ENCODE assay signal across 22 cellular contexts in the genomic region with DNA sequence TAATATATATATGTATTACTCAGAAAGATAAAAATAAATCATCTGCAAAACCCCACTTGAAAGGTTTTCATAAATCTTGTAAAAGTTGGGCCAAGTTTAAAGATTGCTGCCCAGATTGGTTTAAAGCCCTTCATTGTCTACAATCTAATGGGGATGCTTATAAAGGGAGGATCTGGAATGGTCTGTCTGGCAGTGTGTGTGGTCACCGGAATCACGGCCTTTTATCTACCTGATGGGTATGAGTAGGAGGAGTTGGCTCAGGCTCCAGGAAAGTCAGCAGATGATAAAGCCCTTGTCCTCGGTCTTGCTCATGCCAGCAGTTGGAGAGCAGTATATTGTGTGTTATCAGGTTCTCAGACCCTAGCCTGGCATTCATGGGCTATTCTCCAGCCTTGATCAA.
DNase-seq lines count a peak whose midpoint lies in the region; FAIRE-seq and TF ChIP-seq lines count a peak whose summit lies in the region.
"Had no signal": no experiment of that assay in that cellular context is flagged by ENCODE, and none has a peak within 500 bp of the region (broad histone marks: within the 10 kb centered on the region; RNA-seq: fewer than 3 reads in every experiment).

No MANE protein-coding gene starts in this region.

- H3K27me3 Mint-ChIP-seq in astrocyte (ENCODE audit: low read depth, unreplicated experiment): no peaks in the 10 kb centered on the region
- H3K27me3 Mint-ChIP-seq in mesothelial cell of epicardium (ENCODE audit: low read depth): no peaks in the 10 kb centered on the region

- H3K36me3 Mint-ChIP-seq in astrocyte (ENCODE audit: low read depth, unreplicated experiment): no peaks in the 10 kb centered on the region
- H3K36me3 Mint-ChIP-seq in mesothelial cell of epicardium: peaks cover 14% of the 10 kb centered on the region
- H3K36me3 Mint-ChIP-seq: CD8-positive, alpha-beta memory T cell had no signal

- H3K79me2 ChIP-seq in astrocyte (ENCODE audit: insufficient read depth, low read length): no peaks in the 10 kb centered on the region

- H3K9me3 Mint-ChIP-seq in astrocyte (ENCODE audit: unreplicated experiment) (peaks cover 6% of the 10 kb centered on the region), mesothelial cell of epicardium (peaks cover 12% of the 10 kb centered on the region)

- H3K27ac ChIP-seq in astrocyte (ENCODE audit: low read depth, low read length): no peak overlapping the region
- H3K27ac ChIP-seq: 22Rv1; BLaER1 treated with 17β-estradiol and CSF1 and Interleukin-3, amounts not matched to agents 10 nM and 100 nM; GM23248; Peyer's patch had no signal

- no peaks in the 10 kb centered on the region for H3K36me3 ChIP-seq in astrocyte (ENCODE audit: insufficient read depth, low read length)
- H3K36me3 ChIP-seq: BLaER1 treated with 17β-estradiol and CSF1 and Interleukin-3, amounts not matched to agents 10 nM and 100 nM; HAP-1; Peyer's patch had no signal

- H4K20me1 ChIP-seq in astrocyte (ENCODE audit: insufficient read depth, low read length): peaks cover 7% of the 10 kb centered on the region
- H4K20me1 ChIP-seq: BLaER1 treated with 17β-estradiol and CSF1 and Interleukin-3, amounts not matched to agents 10 nM and 100 nM had no signal

- H3K4me1 ChIP-seq in astrocyte (ENCODE audit: insufficient read depth, low read length): peaks cover 7% of the 10 kb centered on the region
- H3K4me1 ChIP-seq: BLaER1 treated with 17β-estradiol and CSF1 and Interleukin-3, amounts not matched to agents 10 nM and 100 nM; HAP-1; Peyer's patch had no signal

- H3K27me3 ChIP-seq in astrocyte (ENCODE audit: insufficient read depth, low read length): no peaks in the 10 kb centered on the region
- H3K27me3 ChIP-seq: BLaER1 treated with 17β-estradiol and CSF1 and Interleukin-3, amounts not matched to agents 10 nM and 100 nM; Peyer's patch had no signal

- H3K27ac Mint-ChIP-seq in astrocyte (ENCODE audit: unreplicated experiment) (no peak overlapping the region), mesothelial cell of epicardium (peak overlapping the region; percentile 24)
- H3K27ac Mint-ChIP-seq: CD8-positive, alpha-beta memory T cell had no signal

- peaks cover 27% of the 10 kb centered on the region for H3K4me1 Mint-ChIP-seq in astrocyte (ENCODE audit: low read depth, unreplicated experiment)
- peaks cover 66% of the 10 kb centered on the region for H3K4me1 Mint-ChIP-seq in mesothelial cell of epicardium
- H3K4me1 Mint-ChIP-seq: CD8-positive, alpha-beta memory T cell had no signal

- H3K9ac ChIP-seq in astrocyte (ENCODE audit: low read length): no peak overlapping the region
- H3K9ac ChIP-seq: BLaER1 treated with 17β-estradiol and CSF1 and Interleukin-3, amounts not matched to agents 10 nM and 100 nM; GM23248 had no signal

- in situ Hi-C loops in ACHN (cut with HindIII; ENCODE audit: low pct_ligation_motif_present, low pct_unique_long_range_greater_than_20kb, low sequenced_read_pairs): no loop called here

- no peak overlapping the region for H2AFZ ChIP-seq in astrocyte (ENCODE audit: low read depth, low read length)
- H2AFZ ChIP-seq: GM23248 had no signal

- FAIRE-seq in astrocyte (lab: Jason Lieb, UNC) (peak; percentile 26), urothelium cell line (lab: Jason Lieb, UNC) (peak; percentile 42)
- FAIRE-seq: G401.6, GM19239, HepG2, K562 had no signal

- H3K4me3 ChIP-seq in astrocyte (ENCODE audit: insufficient read depth, low read depth, low read length): no peak overlapping the region
- H3K4me3 ChIP-seq: BLaER1 treated with 17β-estradiol and CSF1 and Interleukin-3, amounts not matched to agents 10 nM and 100 nM; GM23248; HAP-1; K562; Peyer's patch had no signal

- H3K4me3 Mint-ChIP-seq in astrocyte (ENCODE audit: unreplicated experiment) (no peak overlapping the region), mesothelial cell of epicardium (no peak overlapping the region)
- H3K4me3 Mint-ChIP-seq: CD8-positive, alpha-beta memory T cell had no signal

- H3K4me2 ChIP-seq in astrocyte (ENCODE audit: low read length): no peak overlapping the region
- H3K4me2 ChIP-seq: BLaER1 treated with 17β-estradiol and CSF1 and Interleukin-3, amounts not matched to agents 10 nM and 100 nM had no signal

- H3K9me3 ChIP-seq in astrocyte (ENCODE audit: insufficient read depth, low read depth, low read length): no peaks in the 10 kb centered on the region
- H3K9me3 ChIP-seq: BLaER1 treated with 17β-estradiol and CSF1 and Interleukin-3, amounts not matched to agents 10 nM and 100 nM; HAP-1; Peyer's patch had no signal

- TF ChIP-seq CTCF in astrocyte (IDR thresholded peaks at IDR 0.05; ENCODE audit: insufficient read depth, low read depth, low read length) (no peak), mesothelial cell of epicardium (IDR thresholded peaks at IDR 0.05; ENCODE audit: unreplicated experiment) (no peak)

- DNase-seq in NCI-H2196 treated with DMSO at 0.1 percent for 48 hours (lab: John Stamatoyannopoulos, UW; ENCODE audit: unreplicated experiment) (peak; percentile 11), NCI-H2196 (lab: John Stamatoyannopoulos, UW; ENCODE audit: unreplicated experiment) (no peak), astrocyte (ENCODE audit: low read depth) (no peak), mesothelial cell of epicardium (ENCODE audit: low spot score in 2 of 2, unreplicated experiment in 2 of 2) (no peak), urothelium cell line (ENCODE audit: low spot score) (peak; percentile 45), activated gamma-delta T cell treated with Interleukin-2 at 50 U/mL for 16 hours (no peak), ACHN (no peak), hypothalamus (lab: John Stamatoyannopoulos, UW) (no peak)
- DNase-seq: CD8-positive, alpha-beta memory T cell; GM23248; NCI-H1092 treated with DMSO at 0.1 percent for 48 hours; NCI-H1436 treated with DMSO at 0.1 percent for 48 hours; NCI-H1930; NCI-H526; Peyer's patch had no signal

Comparison
In these comparisons a context has a peak if more than half of its experiments do, and no peak if none do; other contexts are left out.
1. DNase-seq: peak in NCI-H2196 treated with DMSO at 0.1 percent for 48 hours (single experiment) and urothelium cell line (single experiment); none in NCI-H2196 (single experiment), astrocyte (single experiment), mesothelial cell of epicardium (0 of 2), activated gamma-delta T cell treated with Interleukin-2 at 50 U/mL for 16 hours (single experiment), ACHN (single experiment) and hypothalamus (0 of 51).